ENCODE assay signal across 8 cellular contexts in genomic region chr7:11341285-11341944, GRCh38.
DNase-seq lines count a peak whose midpoint lies in the region; ATAC-seq and TF ChIP-seq lines count a peak whose summit lies in the region.

No MANE protein-coding gene starts in this region.

- intact Hi-C loops in heart right ventricle (cut with DNase I), result loop anchor here in 1 of 10 donors (10.0 kb wide), 1 partner anchor 407 kb away; no protein-coding TSS in a partner anchor
- intact Hi-C loops in psoas muscle (cut with DNase I), result no loop called here

- no peaks in the 10 kb centered on the region for H4K20me1 ChIP-seq in Loucy (ENCODE audit: insufficient read depth, low read length, poor library complexity, severe bottlenecking)

- in situ Hi-C loops in G401 (cut with HindIII; ENCODE audit: low sequenced_read_pairs), result no loop called here

- H3K9ac ChIP-seq in Loucy (ENCODE audit: low read depth, low read length, poor library complexity, severe bottlenecking), result no peak overlapping the region

- no peaks in the 10 kb centered on the region for H3F3A ChIP-seq in Loucy (ENCODE audit: low read depth)

- no peaks in the 10 kb centered on the region for H3K36me3 ChIP-seq in Loucy (ENCODE audit: insufficient read depth, low read length)
- no peaks in the 10 kb centered on the region for H3K36me3 ChIP-seq in heart right ventricle
- H3K36me3 ChIP-seq in psoas muscle (ENCODE audit: insufficient read depth in 1 of 2, low read depth in 1 of 2), result no peaks in the 10 kb centered on the region
- H3K36me3 ChIP-seq in effector memory CD4-positive, alpha-beta T cell (ENCODE audit: control insufficient read depth, insufficient read depth, low read length), result no peaks in the 10 kb centered on the region

- H3K9me3 ChIP-seq in Loucy (ENCODE audit: insufficient read depth, low read depth, low read length) (no peaks in the 10 kb centered on the region), heart right ventricle (no peaks in the 10 kb centered on the region), psoas muscle (no peaks in the 10 kb centered on the region)
- no peaks in the 10 kb centered on the region for H3K9me3 ChIP-seq in effector memory CD4-positive, alpha-beta T cell (ENCODE audit: control insufficient read depth, low read length)

- no peak overlapping the region for H2AFZ ChIP-seq in Loucy (ENCODE audit: low read length)

- H3K4me1 ChIP-seq in Loucy (ENCODE audit: insufficient read depth, low read length, poor library complexity, severe bottlenecking), result peaks cover 15% of the 10 kb centered on the region
- H3K4me1 ChIP-seq in heart right ventricle, result peaks cover 0 to 7% (median 0%) of the 10 kb centered on the region in 9 donors
- no peaks in the 10 kb centered on the region for H3K4me1 ChIP-seq in psoas muscle
- no peaks in the 10 kb centered on the region for H3K4me1 ChIP-seq in effector memory CD4-positive, alpha-beta T cell (ENCODE audit: control insufficient read depth, insufficient read depth, low read length, poor library complexity, severe bottlenecking)

- no peak overlapping the region for H3K4me2 ChIP-seq in Loucy (ENCODE audit: low read depth, low read length, poor library complexity, severe bottlenecking)

- no peaks in the 10 kb centered on the region for H3K27me3 ChIP-seq in Loucy (ENCODE audit: insufficient read depth, low read length, poor library complexity, severe bottlenecking)
- no peaks in the 10 kb centered on the region for H3K27me3 ChIP-seq in heart right ventricle
- H3K27me3 ChIP-seq in psoas muscle (ENCODE audit: insufficient read depth in 3 of 3, low read length in 2 of 3), result no peaks in the 10 kb centered on the region
- H3K27me3 ChIP-seq in effector memory CD4-positive, alpha-beta T cell (replicated peaks; ENCODE audit: control insufficient read depth, insufficient read depth, low read length, poor library complexity, severe bottlenecking), result no peaks in the 10 kb centered on the region

- DNase-seq in G401 (ENCODE audit: low spot score) (peak; percentile 90), SHP77 (lab: John Stamatoyannopoulos, UW) (peak; percentile 81 to 85), heart right ventricle (no peak), psoas muscle (no peak)
- DNase-seq in effector memory CD4-positive, alpha-beta T cell, result no peak
- DNase-seq in activated CD8-positive, alpha-beta memory T cell treated with anti-CD3 and anti-CD28 coated beads, Interleukin-2, amount 50 U/mL, for 48 hours, result no peak

- ATAC-seq in heart right ventricle, result peak in 3 of 8 donors; percentile 35 to 55 (median 44)
- no peak for ATAC-seq in psoas muscle
- ATAC-seq in HG02798 (IDR thresholded peaks at IDR 0.05; ENCODE audit: poor library complexity, unreplicated experiment), result no peak

- H3K79me2 ChIP-seq in Loucy (ENCODE audit: insufficient read depth, low read length), result no peaks in the 10 kb centered on the region

- TF ChIP-seq CTCF in Loucy (conservative IDR thresholded peaks at IDR 0.05; ENCODE audit: low read length) (peak; percentile 67), heart right ventricle (IDR thresholded peaks at IDR 0.05) (peak in 6 of 9 donors; percentile 25 to 49 (median 40)), psoas muscle (IDR thresholded peaks at IDR 0.05) (no peak)

- H3K4me3 ChIP-seq in Loucy (ENCODE audit: low read length, poor library complexity, severe bottlenecking) (no peak overlapping the region), heart right ventricle (peak overlapping the region in 1 of 10 donors; percentile 16), psoas muscle (no peak overlapping the region)
- H3K4me3 ChIP-seq in effector memory CD4-positive, alpha-beta T cell (ENCODE audit: insufficient read depth, low read depth, low read length, poor library complexity, severe bottlenecking), result no peak overlapping the region

- 22 to 25% methylated on average over 4 of the region's 4 CpGs for WGBS in heart right ventricle, 2 donors
- 25 to 30% (median 29%) methylated on average over 4 of the region's 4 CpGs for WGBS in psoas muscle, 3 donors

- no peak overlapping the region for H3K27ac ChIP-seq in heart right ventricle
- H3K27ac ChIP-seq in psoas muscle, result no peak overlapping the region
- no peak overlapping the region for H3K27ac ChIP-seq in effector memory CD4-positive, alpha-beta T cell (ENCODE audit: insufficient read depth, low read length, poor library complexity, severe bottlenecking)

- no peaks in the 10 kb centered on the region for H3K9me2 ChIP-seq in Loucy (replicated peaks; ENCODE audit: low read depth, low read length)

Comparison
In these comparisons a context has a peak if more than half of its experiments do, and no peak if none do; other contexts are left out.
1. DNase-seq: peak in G401 (single experiment) and SHP77 (2 of 2); none in heart right ventricle (0 of 2), psoas muscle (0 of 2), effector memory CD4-positive, alpha-beta T cell (0 of 3) and activated CD8-positive, alpha-beta memory T cell treated with anti-CD3 and anti-CD28 coated beads, Interleukin-2, amount 50 U/mL, for 48 hours (single experiment).